ENCODE assay signal across 8 cellular contexts in genomic region chr12:30695327-30696102, GRCh38. TPM values are rescaled to one million over a fixed set of nuclear protein-coding genes. Genes with fewer than 3 reads are reported as not detected.
DNase-seq lines count a peak whose midpoint lies in the region; ATAC-seq and TF ChIP-seq lines count a peak whose summit lies in the region.

Gene IPO8 (minus strand): TSS chr12:30695869. CDS start chr12:30695647, 222 bp downstream.

- no peaks in the 10 kb centered on the region for H3K9me3 ChIP-seq in SK-N-MC (ENCODE audit: low read depth, low read length)
- no peaks in the 10 kb centered on the region for H3K9me3 ChIP-seq in gastroesophageal sphincter
- H3K9me3 ChIP-seq in suprapubic skin = no peaks in the 10 kb centered on the region

- ATAC-seq in gastroesophageal sphincter = peak; percentile 95

- TF ChIP-seq EP300 in gastroesophageal sphincter (IDR thresholded peaks at IDR 0.05) (no peak), suprapubic skin (IDR thresholded peaks at IDR 0.05) (no peak)

- H3K27ac ChIP-seq in SK-N-MC (peak within 1 kb of the TSS; percentile 44; the same call in 1 of the 2 replicates), gastroesophageal sphincter (peak within 1 kb of the TSS; percentile 36 to 89 (median 82)), suprapubic skin (peak within 1 kb of the TSS; percentile 64)

- H3K4me3 Mint-ChIP-seq in HFFc6 = peak within 1 kb of the TSS; percentile 96
- peak within 1 kb of the TSS; percentile 98 for H3K4me3 Mint-ChIP-seq in activated naive CD4-positive, alpha-beta T cell treated with anti-CD3 and anti-CD28 coated beads, Interleukin-2, amount 10 ng/mL, durations not matched to agents 7 days and 5 days

- H3K4me1 Mint-ChIP-seq in HFFc6 (ENCODE audit: low read depth) = peaks cover 52% of the 10 kb centered on the region
- H3K4me1 Mint-ChIP-seq in activated naive CD4-positive, alpha-beta T cell treated with anti-CD3 and anti-CD28 coated beads, Interleukin-2, amount 10 ng/mL, durations not matched to agents 7 days and 5 days = peaks cover 34% of the 10 kb centered on the region

- no peaks in the 10 kb centered on the region for H3K9me3 Mint-ChIP-seq in HFFc6
- H3K9me3 Mint-ChIP-seq in activated naive CD4-positive, alpha-beta T cell treated with anti-CD3 and anti-CD28 coated beads, Interleukin-2, amount 10 ng/mL, durations not matched to agents 7 days and 5 days = no peaks in the 10 kb centered on the region

- 0 out of 2 replicates have a peak, but pooled peaks cover 3% of the 10 kb centered on the region for H3K36me3 Mint-ChIP-seq in HFFc6 (ENCODE audit: low read depth)
- H3K36me3 Mint-ChIP-seq in activated naive CD4-positive, alpha-beta T cell treated with anti-CD3 and anti-CD28 coated beads, Interleukin-2, amount 10 ng/mL, durations not matched to agents 7 days and 5 days = peaks cover 5% of the 10 kb centered on the region

- peak within 1 kb of the TSS; percentile 93 for H3K4me3 ChIP-seq in GM08714 (ENCODE audit: low read length)
- H3K4me3 ChIP-seq in SK-N-MC = peak within 1 kb of the TSS; percentile 78
- peak within 1 kb of the TSS; percentile 72 to 78 for H3K4me3 ChIP-seq in gastroesophageal sphincter
- H3K4me3 ChIP-seq in suprapubic skin = peak within 1 kb of the TSS; percentile 79

- peak within 1 kb of the TSS; percentile 86 for H3K27ac Mint-ChIP-seq in HFFc6
- H3K27ac Mint-ChIP-seq in activated naive CD4-positive, alpha-beta T cell treated with anti-CD3 and anti-CD28 coated beads, Interleukin-2, amount 10 ng/mL, durations not matched to agents 7 days and 5 days = peak within 1 kb of the TSS; percentile 89

- H3K27me3 ChIP-seq in gastroesophageal sphincter (no peaks in the 10 kb centered on the region), suprapubic skin (no peaks in the 10 kb centered on the region)

- TF ChIP-seq POLR2A in gastroesophageal sphincter (IDR thresholded peaks at IDR 0.05) (no peak), suprapubic skin (IDR thresholded peaks at IDR 0.05) (no peak)

- H3K4me1 ChIP-seq in gastroesophageal sphincter = peaks cover 4 to 49% (median 22%) of the 10 kb centered on the region in 3 donors
- H3K4me1 ChIP-seq in suprapubic skin = peaks cover 40% of the 10 kb centered on the region

- no peaks in the 10 kb centered on the region; the same call in none of the 2 replicates for H3K27me3 Mint-ChIP-seq in HFFc6 (ENCODE audit: insufficient read depth)
- peaks cover 5% of the 10 kb centered on the region for H3K27me3 Mint-ChIP-seq in activated naive CD4-positive, alpha-beta T cell treated with anti-CD3 and anti-CD28 coated beads, Interleukin-2, amount 10 ng/mL, durations not matched to agents 7 days and 5 days

- peak within 1 kb of the TSS; percentile 88 for H3K9ac ChIP-seq in SK-N-MC (ENCODE audit: insufficient read length)

- CTCF ChIA-PET in activated naive CD4-positive, alpha-beta T cell treated with anti-CD3 and anti-CD28 coated beads, Interleukin-2, amount 10 ng/mL, durations not matched to agents 7 days and 5 days (lab: Charles Lee) = interaction anchor here (0.7 to 1.1 kb wide), 3 partner anchors 29 to 539 kb away, joined by 3 read pairs; no protein-coding TSS in a partner anchor

- 0 to 1% methylated on average over 4 to 31 of the region's 68 CpGs for WGBS in gastroesophageal sphincter (ENCODE audit: low coverage in 1 of 2), 2 donors
- under 1% methylated on average over 54 of the region's 68 CpGs for WGBS in suprapubic skin

- peak; percentile 90 for DNase-seq in HFFc6
- peak; percentile 93 for DNase-seq in NAMALWA (ENCODE audit: low spot score)
- DNase-seq in SK-N-MC (ENCODE audit: low read depth, low spot score) = peak; percentile 28
- peak; percentile 91 for DNase-seq in activated naive CD4-positive, alpha-beta T cell treated with anti-CD3 and anti-CD28 coated beads, Interleukin-2, amount 10 ng/mL, durations not matched to agents 7 days and 5 days
- DNase-seq in nucleus accumbens (lab: John Stamatoyannopoulos, UW) = peak in 55 of 56 donors; percentile 45 to 96 (median 85)
- peak; percentile 93 for DNase-seq in suprapubic skin (ENCODE audit: low spot score in 2 of 2)

- TF ChIP-seq CTCF in HFFc6 (IDR thresholded peaks at IDR 0.05) (peak; percentile 56), gastroesophageal sphincter (IDR thresholded peaks at IDR 0.05) (peak in 2 of 4 experiments; percentile 30 to 33), suprapubic skin (IDR thresholded peaks at IDR 0.05) (no peak)

- H3K36me3 ChIP-seq in SK-N-MC (ENCODE audit: insufficient read depth, low read length) (no peaks in the 10 kb centered on the region), gastroesophageal sphincter (no peaks in the 10 kb centered on the region), suprapubic skin (no peaks in the 10 kb centered on the region)

RNA-seq across cellular contexts. Expression of gene IPO8, which starts in this region (rescaled TPM):
- 10 to 100 TPM; 44.4 to 53.3 (median 44.7) TPM for total RNA-seq in HFFc6 (2021; fragmentation: NEBNext Ultra II Directional; extraction: Animal tissue kit (Norgen Biotek cat#: 25700))
- total RNA-seq in gastroesophageal sphincter (10 to 100 TPM; 34.7 to 73.9 (median 44.7) TPM), suprapubic skin (10 to 100 TPM; 24.0 to 49.8 (median 34.4) TPM)

Comparison
In these comparisons a context has a peak if more than half of its experiments do, and no peak if none do; other contexts are left out.
1. Peak in every context shown above with its lines: DNase-seq, ATAC-seq, H3K4me3 ChIP-seq and H3K27ac ChIP-seq.
2. DNase-seq: peak in every context shown above with its lines; median percentile 93 in NAMALWA; 93 in suprapubic skin; 91 in activated naive CD4-positive, alpha-beta T cell treated with anti-CD3 and anti-CD28 coated beads, Interleukin-2, amount 10 ng/mL, durations not matched to agents 7 days and 5 days; 90 in HFFc6; 85 in nucleus accumbens; 28 in SK-N-MC.